ENCODE assay signal across 14 cellular contexts in the genomic region with DNA sequence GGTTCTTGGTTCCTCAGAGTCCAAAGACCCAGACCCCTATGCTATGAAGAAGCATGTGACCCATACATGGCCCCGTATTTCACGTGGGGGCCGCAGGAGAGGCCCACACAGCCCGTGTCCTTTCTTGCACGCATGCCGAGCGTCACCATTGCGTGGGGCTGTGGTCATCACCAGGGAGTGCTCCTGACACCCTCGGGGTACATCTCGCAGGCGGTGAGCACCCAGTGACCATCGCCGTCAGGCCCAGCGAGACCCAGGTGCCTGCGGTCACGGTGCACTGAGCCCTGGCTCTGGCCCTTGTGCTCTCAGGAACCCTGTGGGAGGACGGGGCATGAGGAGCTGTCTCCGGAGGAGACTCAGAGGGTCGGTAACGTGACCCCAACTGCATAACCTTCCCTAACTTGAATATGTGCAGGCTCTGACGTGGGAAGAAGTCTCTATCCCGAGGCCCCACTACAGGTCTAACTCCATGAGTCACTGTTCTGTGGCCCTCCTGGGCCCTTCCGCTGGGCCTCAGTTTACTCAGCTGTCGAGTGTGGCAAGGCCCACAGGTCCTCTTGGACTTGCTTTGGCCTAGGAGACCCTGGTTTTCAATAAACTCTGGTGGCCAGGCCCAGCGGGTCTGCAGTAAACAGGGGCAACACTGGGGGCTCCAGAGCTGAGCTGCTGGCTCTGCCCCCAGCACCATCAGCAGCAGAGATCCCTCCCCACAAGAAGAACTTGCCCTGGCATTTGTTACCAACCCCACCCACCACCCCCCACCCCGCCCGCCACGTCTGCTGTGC.
DNase-seq lines count a peak whose midpoint lies in the region; TF ChIP-seq lines count a peak whose summit lies in the region.
"Had no signal": no experiment of that assay in that cellular context is flagged by ENCODE, and none has a peak within 500 bp of the region (broad histone marks: within the 10 kb centered on the region; RNA-seq: fewer than 3 reads in every experiment).

No MANE protein-coding gene starts in this region.

- intact Hi-C loops in posterior vena cava (cut with DNase I) (no loop called here), stomach (cut with DNase I; ENCODE audit: low total_unique reads) (no loop called here), thyroid gland (cut with DNase I) (no loop called here)

- DNase-seq in activated effector memory CD4-positive, alpha-beta T cell treated with anti-CD3 and anti-CD28 coated beads, Interleukin-2, amount 50 U/mL, for 16 hours = peak; percentile 39
- no peak for DNase-seq in activated effector memory CD4-positive, alpha-beta T cell treated with Interleukin-2 at 50 U/mL for 16 hours
- DNase-seq in posterior vena cava (ENCODE audit: low spot score) = peak; percentile 66
- peak; percentile 15 for DNase-seq in stomach
- no peak for DNase-seq in Kasumi-1 (lab: John Stamatoyannopoulos, UW)
- no peak for DNase-seq in SIG-M5 (lab: John Stamatoyannopoulos, UW)
- DNase-seq in thyroid gland = no peak
- DNase-seq: AML-193; CD4-positive, alpha-beta T cell; H9 had no signal

- TF ChIP-seq POLR2A in stomach (IDR thresholded peaks at IDR 0.05) (no peak), thyroid gland (IDR thresholded peaks at IDR 0.05) (no peak)

- no peaks in the 10 kb centered on the region for H3K9me3 ChIP-seq in stomach
- no peaks in the 10 kb centered on the region for H3K9me3 ChIP-seq in thyroid gland
- H3K9me3 ChIP-seq: A549 had no signal

- TF ChIP-seq EP300 in stomach (IDR thresholded peaks at IDR 0.05) = no peak

- H3K4me1 ChIP-seq in stomach = no peaks in the 10 kb centered on the region
- no peaks in the 10 kb centered on the region for H3K4me1 ChIP-seq in thyroid gland
- H3K4me1 ChIP-seq: A549, Caco-2 had no signal

- TF ChIP-seq CTCF in stomach (IDR thresholded peaks at IDR 0.05) = no peak
- no peak for TF ChIP-seq CTCF in thyroid gland (IDR thresholded peaks at IDR 0.05)

- H3K4me3 ChIP-seq in stomach (no peak overlapping the region), thyroid gland (replicated peaks in 1 of 3) (no peak overlapping the region)
- H3K4me3 ChIP-seq: A549 had no signal

- WGBS in stomach, 5 donors = 89 to 95% (median 92%) methylated on average over 19 to 28 of the region's 28 CpGs
- 90 to 97% methylated on average over 10 to 21 of the region's 28 CpGs for WGBS in thyroid gland, 2 donors

- H3K27ac ChIP-seq in stomach (no peak overlapping the region), thyroid gland (no peak overlapping the region)
- H3K27ac ChIP-seq: 22Rv1, A549, C4-2B had no signal

- H3K36me3 ChIP-seq in stomach (peaks cover 0 to 6% (median 0%) of the 10 kb centered on the region in 4 donors), thyroid gland (no peaks in the 10 kb centered on the region)

- H3K27me3 ChIP-seq in stomach (no peaks in the 10 kb centered on the region), thyroid gland (no peaks in the 10 kb centered on the region)

Comparison
In these comparisons a context has a peak if more than half of its experiments do, and no peak if none do; other contexts are left out.
1. DNase-seq: peak in activated effector memory CD4-positive, alpha-beta T cell treated with anti-CD3 and anti-CD28 coated beads, Interleukin-2, amount 50 U/mL, for 16 hours (single experiment), posterior vena cava (single experiment) and stomach (single experiment); none in activated effector memory CD4-positive, alpha-beta T cell treated with Interleukin-2 at 50 U/mL for 16 hours (single experiment), Kasumi-1 (0 of 2), SIG-M5 (single experiment) and thyroid gland (0 of 2).